Comparison of ENCODE assay signal across 18 cellular contexts in genomic region chr22:40112595-40112994, GRCh38.
DNase-seq lines count a peak whose midpoint lies in the region; ATAC-seq and TF ChIP-seq lines count a peak whose summit lies in the region.
"Had no signal": no experiment of that assay in that cellular context is flagged by ENCODE, and none has a peak within 500 bp of the region (broad histone marks: within the 10 kb centered on the region; RNA-seq: fewer than 3 reads in every experiment).

No MANE protein-coding gene starts in this region.

- intact Hi-C loops in activated naive CD4-positive, alpha-beta T cell treated with anti-CD3 and anti-CD28 coated beads for 36 hours (cut with micrococcal nuclease) = no loop called here

- TF ChIP-seq CTCF in SK-N-SH (IDR thresholded peaks at IDR 0.05) = no peak
- no peak for TF ChIP-seq CTCF in mesothelial cell of epicardium (IDR thresholded peaks at IDR 0.05; ENCODE audit: unreplicated experiment)

- H3K4me3 ChIP-seq in CD8-positive, alpha-beta memory T cell (ENCODE audit: low read length) = no peak overlapping the region
- no peak overlapping the region for H3K4me3 ChIP-seq in SK-N-SH (ENCODE audit: low read depth in 2 of 2, low read length in 1 of 2)
- H3K4me3 ChIP-seq: A549, PC-9 had no signal

- H3K79me2 ChIP-seq in SK-N-SH (ENCODE audit: insufficient read depth) = no peaks in the 10 kb centered on the region

- TF ChIP-seq RAD21 in SK-N-SH (IDR thresholded peaks at IDR 0.05; ENCODE audit: low read length) = no peak

- no peak overlapping the region for H3K27ac ChIP-seq in CD8-positive, alpha-beta memory T cell (ENCODE audit: low read depth, low read length)
- H3K27ac ChIP-seq in SK-N-SH (ENCODE audit: low read depth in 2 of 2, low read length in 1 of 2) = no peak overlapping the region
- H3K27ac ChIP-seq: A549, PC-9, RWPE1 had no signal

- peak; percentile 28 for DNase-seq in activated naive CD4-positive, alpha-beta T cell treated with anti-CD3 and anti-CD28 coated beads for 36 hours
- DNase-seq in activated naive CD4-positive, alpha-beta T cell treated with anti-CD3 and anti-CD28 coated beads, Interleukin-2, amount 10 ng/mL, durations not matched to agents 7 days and 5 days = no peak
- no peak for DNase-seq in CD8-positive, alpha-beta memory T cell
- no peak for DNase-seq in effector memory CD8-positive, alpha-beta T cell
- no peak for DNase-seq in stimulated activated naive B cell treated with anti-CD40 and anti-IgM and Interleukin-4, amounts not matched to agents 10 μg/mL and 1 μg/mL and 100 μg/mL, for 72 hours
- DNase-seq in SK-N-SH (no peak), mesothelial cell of epicardium (ENCODE audit: low spot score in 2 of 2, unreplicated experiment in 2 of 2) (no peak)
- DNase-seq: COR-L47, DMS 273 treated with DMSO at 0.1 percent for 48 hours, DND-41, H7, HFFc6, KG1, NCI-H1694 treated with DMSO at 0.1 percent for 48 hours, PC-9, SIG-M5 had no signal

- H3K36me3 Mint-ChIP-seq in activated naive CD4-positive, alpha-beta T cell treated with anti-CD3 and anti-CD28 coated beads for 36 hours (ENCODE audit: low read depth) = no peaks in the 10 kb centered on the region
- H3K36me3 Mint-ChIP-seq in activated naive CD4-positive, alpha-beta T cell treated with anti-CD3 and anti-CD28 coated beads, Interleukin-2, amount 10 ng/mL, durations not matched to agents 7 days and 5 days = peaks cover 9% of the 10 kb centered on the region
- peaks cover 0 to 2% (median 1%) of the 10 kb centered on the region in 3 donors for H3K36me3 Mint-ChIP-seq in CD8-positive, alpha-beta memory T cell
- H3K36me3 Mint-ChIP-seq in effector memory CD8-positive, alpha-beta T cell (ENCODE audit: insufficient read depth) = peaks cover 11% of the 10 kb centered on the region
- peaks cover 0 to 2% of the 10 kb centered on the region in 2 donors for H3K36me3 Mint-ChIP-seq in stimulated activated naive B cell treated with anti-CD40 and anti-IgM and Interleukin-4, amounts not matched to agents 10 μg/mL and 1 μg/mL and 100 μg/mL, for 72 hours
- no peaks in the 10 kb centered on the region for H3K36me3 Mint-ChIP-seq in mesothelial cell of epicardium

- H4K20me1 ChIP-seq in SK-N-SH (ENCODE audit: insufficient read depth) = no peaks in the 10 kb centered on the region

- ATAC-seq in effector memory CD8-positive, alpha-beta T cell (replicated peaks) = no peak
- ATAC-seq in stimulated activated naive B cell treated with anti-CD40 and anti-IgM and Interleukin-4, amounts not matched to agents 10 μg/mL and 1 μg/mL and 100 μg/mL, for 72 hours (replicated peaks) = no peak
- ATAC-seq: A549 had no signal

- H3F3A ChIP-seq in SK-N-SH (replicated peaks; ENCODE audit: insufficient read depth) = no peaks in the 10 kb centered on the region

- no peaks in the 10 kb centered on the region for H3K9me3 Mint-ChIP-seq in activated naive CD4-positive, alpha-beta T cell treated with anti-CD3 and anti-CD28 coated beads for 36 hours
- no peaks in the 10 kb centered on the region for H3K9me3 Mint-ChIP-seq in activated naive CD4-positive, alpha-beta T cell treated with anti-CD3 and anti-CD28 coated beads, Interleukin-2, amount 10 ng/mL, durations not matched to agents 7 days and 5 days
- H3K9me3 Mint-ChIP-seq in CD8-positive, alpha-beta memory T cell = peaks cover 0 to 1% (median 0%) of the 10 kb centered on the region in 5 donors
- H3K9me3 Mint-ChIP-seq in effector memory CD8-positive, alpha-beta T cell = no peaks in the 10 kb centered on the region
- H3K9me3 Mint-ChIP-seq in stimulated activated naive B cell treated with anti-CD40 and anti-IgM and Interleukin-4, amounts not matched to agents 10 μg/mL and 1 μg/mL and 100 μg/mL, for 72 hours = no peaks in the 10 kb centered on the region
- H3K9me3 Mint-ChIP-seq in mesothelial cell of epicardium = no peaks in the 10 kb centered on the region
- H3K9me3 Mint-ChIP-seq: HFFc6 had no signal

- no peak overlapping the region for H3K4me2 ChIP-seq in SK-N-SH
- H3K4me2 ChIP-seq: A549, PC-9 had no signal

- H3K9me2 ChIP-seq in SK-N-SH = no peaks in the 10 kb centered on the region

- H3K4me1 Mint-ChIP-seq in activated naive CD4-positive, alpha-beta T cell treated with anti-CD3 and anti-CD28 coated beads for 36 hours (ENCODE audit: low read depth) = peaks cover 91% of the 10 kb centered on the region
- peaks cover 60% of the 10 kb centered on the region for H3K4me1 Mint-ChIP-seq in activated naive CD4-positive, alpha-beta T cell treated with anti-CD3 and anti-CD28 coated beads, Interleukin-2, amount 10 ng/mL, durations not matched to agents 7 days and 5 days
- H3K4me1 Mint-ChIP-seq in CD8-positive, alpha-beta memory T cell = peaks cover 84 to 99% (median 98%) of the 10 kb centered on the region in 3 donors
- peaks cover 56 to 71% of the 10 kb centered on the region in 2 donors for H3K4me1 Mint-ChIP-seq in effector memory CD8-positive, alpha-beta T cell (ENCODE audit: low read depth in 2 of 2)
- H3K4me1 Mint-ChIP-seq in stimulated activated naive B cell treated with anti-CD40 and anti-IgM and Interleukin-4, amounts not matched to agents 10 μg/mL and 1 μg/mL and 100 μg/mL, for 72 hours = peaks cover 50 to 74% of the 10 kb centered on the region in 2 donors
- peaks cover 6% of the 10 kb centered on the region for H3K4me1 Mint-ChIP-seq in mesothelial cell of epicardium

- H3K27me3 Mint-ChIP-seq in activated naive CD4-positive, alpha-beta T cell treated with anti-CD3 and anti-CD28 coated beads for 36 hours (ENCODE audit: low read depth) = no peaks in the 10 kb centered on the region
- no peaks in the 10 kb centered on the region for H3K27me3 Mint-ChIP-seq in activated naive CD4-positive, alpha-beta T cell treated with anti-CD3 and anti-CD28 coated beads, Interleukin-2, amount 10 ng/mL, durations not matched to agents 7 days and 5 days
- H3K27me3 Mint-ChIP-seq in CD8-positive, alpha-beta memory T cell = no peaks in the 10 kb centered on the region
- no peaks in the 10 kb centered on the region for H3K27me3 Mint-ChIP-seq in effector memory CD8-positive, alpha-beta T cell
- H3K27me3 Mint-ChIP-seq in stimulated activated naive B cell treated with anti-CD40 and anti-IgM and Interleukin-4, amounts not matched to agents 10 μg/mL and 1 μg/mL and 100 μg/mL, for 72 hours = no peaks in the 10 kb centered on the region
- H3K27me3 Mint-ChIP-seq in mesothelial cell of epicardium (ENCODE audit: low read depth) = no peaks in the 10 kb centered on the region

- peaks cover 80% of the 10 kb centered on the region for H3K4me1 ChIP-seq in CD8-positive, alpha-beta memory T cell (ENCODE audit: insufficient read depth, low read length)
- no peaks in the 10 kb centered on the region; a peak in 1 of 4 replicates for H3K4me1 ChIP-seq in SK-N-SH (ENCODE audit: control insufficient read depth in 1 of 2, insufficient read depth in 2 of 2, low read depth in 1 of 2, low read length in 1 of 2)

- no peak overlapping the region for H3K9ac ChIP-seq in SK-N-SH

- H3K36me3 ChIP-seq in CD8-positive, alpha-beta memory T cell (ENCODE audit: insufficient read depth, low read length) = no peaks in the 10 kb centered on the region
- H3K36me3 ChIP-seq in SK-N-SH (replicated peaks in 1 of 2; ENCODE audit: control insufficient read depth in 1 of 2, insufficient read depth in 2 of 2, low read length in 1 of 2) = no peaks in the 10 kb centered on the region

- no peak overlapping the region for H3K4me3 Mint-ChIP-seq in activated naive CD4-positive, alpha-beta T cell treated with anti-CD3 and anti-CD28 coated beads for 36 hours
- no peak overlapping the region for H3K4me3 Mint-ChIP-seq in activated naive CD4-positive, alpha-beta T cell treated with anti-CD3 and anti-CD28 coated beads, Interleukin-2, amount 10 ng/mL, durations not matched to agents 7 days and 5 days
- H3K4me3 Mint-ChIP-seq in CD8-positive, alpha-beta memory T cell = no peak overlapping the region
- peak overlapping the region in 1 of 2 donors; percentile 11 for H3K4me3 Mint-ChIP-seq in effector memory CD8-positive, alpha-beta T cell
- H3K4me3 Mint-ChIP-seq in stimulated activated naive B cell treated with anti-CD40 and anti-IgM and Interleukin-4, amounts not matched to agents 10 μg/mL and 1 μg/mL and 100 μg/mL, for 72 hours = no peak overlapping the region
- H3K4me3 Mint-ChIP-seq in mesothelial cell of epicardium = no peak overlapping the region
- H3K4me3 Mint-ChIP-seq: HFFc6 had no signal

- H3K9me3 ChIP-seq in CD8-positive, alpha-beta memory T cell (ENCODE audit: low read length) = no peaks in the 10 kb centered on the region
- H3K9me3 ChIP-seq in SK-N-SH = no peaks in the 10 kb centered on the region
- H3K9me3 ChIP-seq: A549 had no signal

- peak overlapping the region; percentile 39 for H3K27ac Mint-ChIP-seq in activated naive CD4-positive, alpha-beta T cell treated with anti-CD3 and anti-CD28 coated beads for 36 hours
- no peak overlapping the region for H3K27ac Mint-ChIP-seq in activated naive CD4-positive, alpha-beta T cell treated with anti-CD3 and anti-CD28 coated beads, Interleukin-2, amount 10 ng/mL, durations not matched to agents 7 days and 5 days
- peak overlapping the region in 7 of 8 donors; percentile 32 to 88 (median 59) for H3K27ac Mint-ChIP-seq in CD8-positive, alpha-beta memory T cell
- peak overlapping the region; percentile 65 to 81 for H3K27ac Mint-ChIP-seq in effector memory CD8-positive, alpha-beta T cell
- peak overlapping the region; percentile 81 for H3K27ac Mint-ChIP-seq in stimulated activated naive B cell treated with anti-CD40 and anti-IgM and Interleukin-4, amounts not matched to agents 10 μg/mL and 1 μg/mL and 100 μg/mL, for 72 hours
- no peak overlapping the region for H3K27ac Mint-ChIP-seq in mesothelial cell of epicardium
- H3K27ac Mint-ChIP-seq: HFFc6 had no signal

- H3K27me3 ChIP-seq in CD8-positive, alpha-beta memory T cell (ENCODE audit: insufficient read depth, low read length, poor library complexity, severe bottlenecking) = no peaks in the 10 kb centered on the region
- no peaks in the 10 kb centered on the region for H3K27me3 ChIP-seq in SK-N-SH (ENCODE audit: insufficient read depth)

- TF ChIP-seq EP300 in SK-N-SH (IDR thresholded peaks at IDR 0.05; ENCODE audit: borderline replicate concordance in 1 of 2, low read depth in 1 of 2, low read length in 1 of 2) = no peak

- WGBS in SK-N-SH (ENCODE audit: low lambda C conversion rate) = 73% methylated on average over 2 of the region's 3 CpGs

- H2AFZ ChIP-seq in SK-N-SH (ENCODE audit: low read depth) = no peak overlapping the region
- H2AFZ ChIP-seq: PC-9 had no signal

- CTCF ChIA-PET in activated naive CD4-positive, alpha-beta T cell treated with anti-CD3 and anti-CD28 coated beads for 36 hours (lab: Charles Lee) = interaction anchor here (1.0 kb wide), 1 partner anchor 11 kb away, joined by 3 read pairs; no protein-coding TSS in a partner anchor
- CTCF ChIA-PET in activated naive CD4-positive, alpha-beta T cell treated with anti-CD3 and anti-CD28 coated beads, Interleukin-2, amount 10 ng/mL, durations not matched to agents 7 days and 5 days (lab: Charles Lee) = interaction anchor here (0.9 to 1.3 kb wide), 2 partner anchors 13 to 235 kb away, joined by 3 read pairs; no protein-coding TSS in a partner anchor
- CTCF ChIA-PET in CD8-positive, alpha-beta memory T cell (lab: Charles Lee) = no interaction called here
- CTCF ChIA-PET in SK-N-SH (lab: Yijun Ruan, JAX) = no interaction called here

- POLR2A ChIA-PET in CD8-positive, alpha-beta memory T cell (lab: Charles Lee) = interaction anchor here (0.6 kb wide), 2 partner anchors 14 to 52 kb away, joined by 3 to 17 read pairs; no protein-coding TSS in a partner anchor
- POLR2A ChIA-PET in SK-N-SH (lab: Yijun Ruan, JAX) = no interaction called here

TF ChIP-seq in SK-N-SH, 30 proteins besides CTCF, POLR2A, EP300 and RAD21 (continues in another document):
- TF ChIP-seq MEF2A (IDR thresholded peaks at IDR 0.05; ENCODE audit: borderline replicate concordance, low read depth) = no peak

Comparison
In these comparisons a context has a peak if more than half of its experiments do, and no peak if none do; other contexts are left out.
1. H3K27ac Mint-ChIP-seq: peak in activated naive CD4-positive, alpha-beta T cell treated with anti-CD3 and anti-CD28 coated beads for 36 hours (single experiment), CD8-positive, alpha-beta memory T cell (7 of 8), effector memory CD8-positive, alpha-beta T cell (2 of 2) and stimulated activated naive B cell treated with anti-CD40 and anti-IgM and Interleukin-4, amounts not matched to agents 10 μg/mL and 1 μg/mL and 100 μg/mL, for 72 hours (single experiment); none in activated naive CD4-positive, alpha-beta T cell treated with anti-CD3 and anti-CD28 coated beads, Interleukin-2, amount 10 ng/mL, durations not matched to agents 7 days and 5 days (single experiment) and mesothelial cell of epicardium (single experiment).
2. CTCF ChIA-PET loops: an anchor here in activated naive CD4-positive, alpha-beta T cell treated with anti-CD3 and anti-CD28 coated beads for 36 hours (1.0 kb wide) and activated naive CD4-positive, alpha-beta T cell treated with anti-CD3 and anti-CD28 coated beads, Interleukin-2, amount 10 ng/mL, durations not matched to agents 7 days and 5 days (0.9 to 1.3 kb wide); none called in CD8-positive, alpha-beta memory T cell and SK-N-SH.